Comparison of ENCODE assay signal across 13 cellular contexts in genomic region chr1:234958066-234958701, GRCh38.
DNase-seq lines count a peak whose midpoint lies in the region; ATAC-seq and TF ChIP-seq lines count a peak whose summit lies in the region.
"Had no signal": no experiment of that assay in that cellular context is flagged by ENCODE, and none has a peak within 500 bp of the region (broad histone marks: within the 10 kb centered on the region; RNA-seq: fewer than 3 reads in every experiment).

No MANE protein-coding gene starts in this region.

- H3K4me2 ChIP-seq in neural progenitor cell, result peak overlapping the region; percentile 40

- CTCF ChIA-PET in AG04450 (lab: Charles Lee), result interaction anchor here (1.1 kb wide), 1 partner anchor 458 kb away, joined by 4 read pairs; no protein-coding TSS in a partner anchor

- POLR2A ChIA-PET in AG04450 (lab: Yijun Ruan, JAX), result no interaction called here

- peaks cover 13% of the 10 kb centered on the region for H3K27me3 Mint-ChIP-seq in neural progenitor cell (ENCODE audit: insufficient read depth, low read depth)
- H3K27me3 Mint-ChIP-seq: central memory CD8-positive, alpha-beta T cell had no signal

- H3K79me2 ChIP-seq in neural progenitor cell (ENCODE audit: low read depth), result no peaks in the 10 kb centered on the region

- peaks cover 61% of the 10 kb centered on the region for H3K4me1 ChIP-seq in HUES6 (ENCODE audit: control insufficient read depth, insufficient read depth, low read length)
- H3K4me1 ChIP-seq in neural progenitor cell, result peaks cover 60% of the 10 kb centered on the region

- TF ChIP-seq CTCF in AG04450 (IDR thresholded peaks at IDR 0.05; ENCODE audit: low read depth, low read length), result no peak
- no peak for TF ChIP-seq CTCF in coronary artery (IDR thresholded peaks at IDR 0.05)
- TF ChIP-seq CTCF in neural progenitor cell (IDR thresholded peaks at IDR 0.05), result no peak

- no peak overlapping the region for H3K4me3 ChIP-seq in AG04450 (ENCODE audit: low read depth, low read length)
- H3K4me3 ChIP-seq in HUES6 (ENCODE audit: low read depth, low read length), result no peak overlapping the region
- no peak overlapping the region for H3K4me3 ChIP-seq in coronary artery
- no peak overlapping the region for H3K4me3 ChIP-seq in neural progenitor cell
- H3K4me3 ChIP-seq: HAP-1, SJSA1 had no signal

- DNase-seq in AG04450 (ENCODE audit: low read depth, low spot score) (no peak), coronary artery (ENCODE audit: low spot score) (peak; percentile 68), neural progenitor cell (ENCODE audit: low spot score) (no peak), NCI-H187 (lab: John Stamatoyannopoulos, UW) (no peak)
- no peak for DNase-seq in stimulated activated CD4-positive, alpha-beta T cell treated with anti-CD3 and anti-CD28 coated beads, Interleukin-4, amount 100 ng/mL, for 4 hours
- DNase-seq: COR-L47, occipital lobe had no signal

- H3K27me3 ChIP-seq in AG04450 (ENCODE audit: control insufficient read depth, insufficient read depth, low read length), result no peaks in the 10 kb centered on the region
- no peaks in the 10 kb centered on the region for H3K27me3 ChIP-seq in HUES6 (ENCODE audit: control insufficient read depth, insufficient read depth, low read length)
- H3K27me3 ChIP-seq in neural progenitor cell, result no peaks in the 10 kb centered on the region
- H3K27me3 ChIP-seq: SJSA1 had no signal

- no peaks in the 10 kb centered on the region for H3K9me3 Mint-ChIP-seq in neural progenitor cell
- H3K9me3 Mint-ChIP-seq: central memory CD8-positive, alpha-beta T cell had no signal

- peaks cover 94% of the 10 kb centered on the region for H3K4me1 Mint-ChIP-seq in neural progenitor cell

- H3K4me3 Mint-ChIP-seq in neural progenitor cell, result peak overlapping the region; percentile 54
- H3K4me3 Mint-ChIP-seq: central memory CD8-positive, alpha-beta T cell had no signal

- peak overlapping the region; percentile 61 for H3K9ac ChIP-seq in HUES6 (ENCODE audit: low read length)
- H3K9ac ChIP-seq in neural progenitor cell, result no peak overlapping the region

- H4K20me1 ChIP-seq in neural progenitor cell (ENCODE audit: low read depth), result no peaks in the 10 kb centered on the region

- H3K36me3 Mint-ChIP-seq in neural progenitor cell, result no peaks in the 10 kb centered on the region

- ATAC-seq in GM21360 (IDR thresholded peaks at IDR 0.05; ENCODE audit: unreplicated experiment), result no peak
- ATAC-seq in GM18861 (IDR thresholded peaks at IDR 0.05; ENCODE audit: unreplicated experiment), result no peak

- H3K9me3 ChIP-seq in AG04450 (ENCODE audit: control insufficient read depth, insufficient read depth, low read length), result no peaks in the 10 kb centered on the region
- H3K9me3 ChIP-seq in HUES6 (ENCODE audit: control insufficient read depth, insufficient read depth, low read depth, low read length), result no peaks in the 10 kb centered on the region
- no peaks in the 10 kb centered on the region for H3K9me3 ChIP-seq in neural progenitor cell (ENCODE audit: low read depth)
- H3K9me3 ChIP-seq: HAP-1, SJSA1 had no signal

- peaks cover 36% of the 10 kb centered on the region for H3F3A ChIP-seq in neural progenitor cell (ENCODE audit: low read depth)

- H3K36me3 ChIP-seq in HUES6 (ENCODE audit: control insufficient read depth, insufficient read depth, low read length), result no peaks in the 10 kb centered on the region
- H3K36me3 ChIP-seq in neural progenitor cell, result no peaks in the 10 kb centered on the region
- H3K36me3 ChIP-seq: HAP-1, SJSA1 had no signal

- H3K27ac ChIP-seq in AG04450 (ENCODE audit: low read depth, low read length), result peak overlapping the region; percentile 75
- H3K27ac ChIP-seq in HUES6 (ENCODE audit: low read depth, low read length), result peak overlapping the region; percentile 92
- H3K27ac ChIP-seq in coronary artery, result peak overlapping the region in 1 of 2 donors; percentile 65
- peak overlapping the region; percentile 89 for H3K27ac ChIP-seq in neural progenitor cell
- H3K27ac ChIP-seq: SJSA1 had no signal

- peak overlapping the region; percentile 18 for H2AFZ ChIP-seq in neural progenitor cell (replicated peaks)

- peak overlapping the region; percentile 95 for H3K27ac Mint-ChIP-seq in neural progenitor cell
